In genomic region chr3:45498532-45498931, GRCh38 we compare ENCODE assay signal across 1 cellular context.
TF ChIP-seq lines count a peak whose summit lies in the region.

No MANE protein-coding gene starts in this region.

TF ChIP-seq in WTC11, 78 proteins besides CTCF, POLR2A, EP300 and RAD21 (continued from another document):
- TF ChIP-seq ZMAT4 (CRISPR knock-in tag; IDR thresholded peaks at IDR 0.05) (no peak), ATF6 (CRISPR knock-in tag; IDR thresholded peaks at IDR 0.05) (no peak), SP1 (CRISPR knock-in tag; conservative IDR thresholded peaks at IDR 0.05) (no peak), EMX1 (CRISPR knock-in tag; IDR thresholded peaks at IDR 0.05) (no peak), ZNF425 (CRISPR knock-in tag; conservative IDR thresholded peaks at IDR 0.05) (no peak)
